13 cellular contexts compared by ENCODE assay signal in genomic region chr2:46065152-46065551, GRCh38.
"Had no signal": no experiment of that assay in that cellular context is flagged by ENCODE, and none has a peak within 500 bp of the region (broad histone marks: within the 10 kb centered on the region; RNA-seq: fewer than 3 reads in every experiment).

No MANE protein-coding gene starts in this region.

- H3K36me3 Mint-ChIP-seq: activated naive CD8-positive, alpha-beta T cell treated with anti-CD3 and anti-CD28 coated beads for 36 hours had no signal

- H2AFZ ChIP-seq: parathyroid adenoma had no signal

- H3K9me3 Mint-ChIP-seq: activated naive CD8-positive, alpha-beta T cell treated with anti-CD3 and anti-CD28 coated beads for 36 hours; naive B cell; stimulated activated memory B cell treated with anti-CD40 and anti-IgM and Interleukin-4, amounts not matched to agents 10 μg/mL and 1 μg/mL and 100 μg/mL, for 72 hours; T-cell had no signal

- H3K4me3 Mint-ChIP-seq: activated naive CD8-positive, alpha-beta T cell treated with anti-CD3 and anti-CD28 coated beads for 36 hours; naive B cell; stimulated activated memory B cell treated with anti-CD40 and anti-IgM and Interleukin-4, amounts not matched to agents 10 μg/mL and 1 μg/mL and 100 μg/mL, for 72 hours; T-cell had no signal

- H3K27ac Mint-ChIP-seq: activated naive CD8-positive, alpha-beta T cell treated with anti-CD3 and anti-CD28 coated beads for 36 hours; stimulated activated memory B cell treated with anti-CD40 and anti-IgM and Interleukin-4, amounts not matched to agents 10 μg/mL and 1 μg/mL and 100 μg/mL, for 72 hours; T-cell had no signal

- ATAC-seq: activated CD4-positive, CD25-positive, alpha-beta regulatory T cell treated with anti-CD3 and anti-CD28 coated beads, Interleukin-2, amount 50 U/mL, for 24 hours; left cardiac atrium; stimulated activated memory B cell treated with anti-CD40 and anti-IgM and Interleukin-4, amounts not matched to agents 10 μg/mL and 1 μg/mL and 100 μg/mL, for 72 hours; T-cell had no signal

- H3K27me3 Mint-ChIP-seq: naive B cell; stimulated activated memory B cell treated with anti-CD40 and anti-IgM and Interleukin-4, amounts not matched to agents 10 μg/mL and 1 μg/mL and 100 μg/mL, for 72 hours had no signal

- H3K27ac ChIP-seq: parathyroid adenoma had no signal

- DNase-seq: activated CD4-positive, alpha-beta T cell treated with anti-CD3 and anti-CD28 coated beads, Interleukin-2, amount 50 U/mL, for 1 hour; activated gamma-delta T cell treated with Interleukin-2 at 50 U/mL for 16 hours; activated naive CD8-positive, alpha-beta T cell treated with anti-CD3 and anti-CD28 coated beads for 36 hours; anterior cingulate cortex; foreskin fibroblast; left cardiac atrium; naive B cell; stimulated activated CD4-positive, alpha-beta T cell treated with anti-CD3 and anti-CD28 coated beads, Interleukin-2, amount 100 ng/mL, for 48 hours; T-cell; T-helper 9 cell had no signal

- H3K9ac ChIP-seq: parathyroid adenoma had no signal
